ENCODE assay signal across 18 cellular contexts in genomic region chr1:59412705-59413326, GRCh38.
DNase-seq lines count a peak whose midpoint lies in the region; FAIRE-seq and TF ChIP-seq lines count a peak whose summit lies in the region.
"Had no signal": no experiment of that assay in that cellular context is flagged by ENCODE, and none has a peak within 500 bp of the region (broad histone marks: within the 10 kb centered on the region; RNA-seq: fewer than 3 reads in every experiment).

No MANE protein-coding gene starts in this region.

- no peaks in the 10 kb centered on the region for H4K20me1 ChIP-seq in OCI-LY7 (ENCODE audit: insufficient read depth, low read length)

- no peaks in the 10 kb centered on the region for H3K9me2 ChIP-seq in OCI-LY7 (ENCODE audit: insufficient read depth, low read length)

- intact Hi-C loops in OCI-LY7 (cut with micrococcal nuclease; ENCODE audit: unreplicated experiment): no loop called here

- no peak overlapping the region for H3K27ac ChIP-seq in OCI-LY7 (ENCODE audit: low read depth, low read length, poor library complexity, severe bottlenecking)
- H3K27ac ChIP-seq: 22Rv1, brain microvascular endothelial cell, C4-2B, tibial nerve had no signal

- no TSS peak for BruUV-seq in OCI-LY7 (replicated peaks; lab: Mats Ljungman, UMichigan)

- POLR2A ChIA-PET in OCI-LY7 (lab: Charles Lee): no interaction called here

- H3K4me1 ChIP-seq in OCI-LY7 (ENCODE audit: insufficient read depth, low read length, poor library complexity, severe bottlenecking): no peaks in the 10 kb centered on the region

- no peak overlapping the region for H3K4me3 ChIP-seq in OCI-LY7 (ENCODE audit: low read depth, low read length, poor library complexity, severe bottlenecking)
- H3K4me3 ChIP-seq: tibial nerve had no signal

- no peaks in the 10 kb centered on the region for H3K36me3 ChIP-seq in OCI-LY7 (ENCODE audit: insufficient read depth, low read length)
- H3K36me3 ChIP-seq: brain microvascular endothelial cell, tibial nerve had no signal

- TF ChIP-seq CTCF in OCI-LY7 (conservative IDR thresholded peaks at IDR 0.05; ENCODE audit: low read length): no peak

- no peak overlapping the region for H3K4me2 ChIP-seq in OCI-LY7 (ENCODE audit: low read length)

- DNase-seq in NCI-H2171 treated with DMSO at 0.1 percent for 48 hours (lab: John Stamatoyannopoulos, UW) (peak; percentile 25), NCI-H2171 (lab: John Stamatoyannopoulos, UW) (no peak), Kasumi-1 (lab: John Stamatoyannopoulos, UW) (peak; percentile 48 to 70), UCSD-AML1 (lab: John Stamatoyannopoulos, UW; ENCODE audit: unreplicated experiment) (peak; percentile 25), NCI-H1105 treated with DMSO at 0.1 percent for 48 hours (lab: John Stamatoyannopoulos, UW) (no peak), urothelium cell line (ENCODE audit: low spot score) (no peak), SHP77 treated with DMSO at 0.1 percent for 48 hours (lab: John Stamatoyannopoulos, UW) (no peak), OCI-LY7 (ENCODE audit: low spot score) (no peak)
- DNase-seq: activated CD4-positive, CD25-positive, alpha-beta regulatory T cell; activated naive CD4-positive, alpha-beta T cell treated with anti-CD3 and anti-CD28 coated beads for 36 hours; brain microvascular endothelial cell; H7; naive B cell; stimulated activated CD4-positive, alpha-beta T cell treated with anti-CD3 and anti-CD28 coated beads, Interleukin-1b, Interleukin-23, amount 100 ng/mL, for 48 hours; stimulated activated CD8-positive, alpha-beta memory T cell treated with anti-CD3 and anti-CD28 coated beads, Interleukin-4, amount 100 ng/mL, for 48 hours had no signal

- FAIRE-seq in urothelium cell line (lab: Jason Lieb, UNC): no peak

- no peaks in the 10 kb centered on the region for H3K79me2 ChIP-seq in OCI-LY7 (ENCODE audit: insufficient read depth, low read depth, low read length)

- H2AFZ ChIP-seq in OCI-LY7 (ENCODE audit: low read length): no peak overlapping the region

- no peaks in the 10 kb centered on the region for H3K9me3 ChIP-seq in OCI-LY7 (ENCODE audit: low read length)
- H3K9me3 ChIP-seq: tibial nerve had no signal

- CTCF ChIA-PET in OCI-LY7 (lab: Charles Lee; ENCODE audit: unreplicated experiment): no interaction called here

Comparison
In these comparisons a context has a peak if more than half of its experiments do, and no peak if none do; other contexts are left out.
1. DNase-seq: peak in NCI-H2171 treated with DMSO at 0.1 percent for 48 hours (single experiment), Kasumi-1 (2 of 2) and UCSD-AML1 (single experiment); none in NCI-H2171 (single experiment), NCI-H1105 treated with DMSO at 0.1 percent for 48 hours (single experiment), urothelium cell line (single experiment), SHP77 treated with DMSO at 0.1 percent for 48 hours (single experiment) and OCI-LY7 (single experiment).